21 cellular contexts compared by ENCODE assay signal in the genomic region with DNA sequence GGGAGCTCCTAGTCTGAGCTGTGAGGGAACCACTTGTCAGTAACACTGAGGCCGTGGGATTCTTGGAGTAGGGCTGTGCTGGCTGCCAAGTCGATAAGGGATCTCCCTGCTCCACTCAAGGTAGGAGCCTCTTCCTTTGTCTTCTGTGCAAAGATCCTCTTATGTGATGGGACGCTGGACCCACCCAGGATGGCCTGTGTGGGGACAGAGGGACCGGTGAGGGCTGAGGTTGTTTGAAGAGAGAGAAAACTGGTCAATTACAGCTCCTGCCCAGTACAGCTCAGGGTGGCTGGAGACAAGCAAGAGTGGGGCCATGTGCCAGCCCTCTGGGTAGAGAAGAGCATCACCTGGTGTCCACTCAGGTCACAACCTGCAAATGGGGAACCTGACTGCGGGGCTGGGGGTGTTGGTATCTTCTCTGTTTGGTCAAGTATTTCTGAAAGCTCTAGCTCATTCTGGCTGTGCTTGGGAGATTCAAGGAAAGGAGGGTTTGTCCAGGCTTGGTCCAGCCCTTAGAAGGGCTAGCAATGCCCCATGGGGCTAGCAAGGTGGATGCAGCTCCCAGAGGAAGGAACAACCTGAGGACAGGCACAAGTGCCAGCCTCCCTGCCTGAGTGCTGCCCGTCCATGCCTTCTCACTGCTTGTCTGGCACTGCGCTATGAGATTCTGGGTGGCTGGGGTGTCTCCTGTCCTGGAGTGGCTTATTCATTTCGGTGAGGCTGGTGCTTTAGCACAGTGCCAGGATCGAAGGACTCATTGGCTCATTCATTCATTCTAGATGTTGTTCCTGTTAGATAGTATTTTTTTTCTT. TPM values are rescaled to one million over a fixed set of nuclear protein-coding genes. Genes with fewer than 3 reads are reported as not detected.
"Had no signal": no experiment of that assay in that cellular context is flagged by ENCODE, and none has a peak within 500 bp of the region (broad histone marks: within the 10 kb centered on the region; RNA-seq: fewer than 3 reads in every experiment).

No MANE protein-coding gene starts in this region.

- H3K9me3 ChIP-seq: mucosa of descending colon, SK-N-SH, tibial nerve, uterus had no signal

- H3K4me2 ChIP-seq: SK-N-SH had no signal

- H3K9ac ChIP-seq: SK-N-SH had no signal

- DNase-seq: activated CD4-positive, alpha-beta T cell treated with anti-CD3 and anti-CD28 coated beads, Interleukin-2, amount 10 ng/mL, durations not matched to agents 24 days and 14 days; activated CD8-positive, alpha-beta memory T cell treated with anti-CD3 and anti-CD28 coated beads, Interleukin-2, amount 50 U/mL, for 4 hours; activated gamma-delta T cell; activated T-cell treated with anti-CD3 and anti-CD28 coated beads, Interleukin-2, amount 50 U/mL, for 48 hours; foreskin keratinocyte; mesenchymal stem cell; naive B cell; nucleus accumbens; SK-N-SH; stimulated activated CD4-positive, alpha-beta T cell treated with anti-CD3 and anti-CD28 coated beads, Interleukin-12 subunit alpha, Interleukin-12 subunit beta, amount 100 ng/mL, for 4 hours; stimulated activated CD4-positive, alpha-beta T cell treated with anti-CD3 and anti-CD28 coated beads, Interleukin-2, amount 100 ng/mL, for 24 hours; stimulated activated naive CD8-positive, alpha-beta T cell treated with anti-CD3 and anti-CD28 coated beads, Interleukin-15, Interleukin-2, amounts not matched to agents 100 U/mL and 50 U/mL, for 24 hours; substantia nigra; T-cell; uterus had no signal

- H3K4me3 ChIP-seq: dorsolateral prefrontal cortex, mucosa of descending colon, tibial nerve, uterus had no signal

- H3K27ac ChIP-seq: dorsolateral prefrontal cortex, epithelial cell of prostate, foreskin keratinocyte, tibial nerve, uterus had no signal

- H3K36me3 ChIP-seq: uterus had no signal

- H3K27me3 ChIP-seq: dorsolateral prefrontal cortex, foreskin keratinocyte, tibial nerve, uterus had no signal

- ATAC-seq: foreskin keratinocyte; mucosa of descending colon; stimulated activated naive CD8-positive, alpha-beta T cell treated with anti-CD3 and anti-CD28 coated beads, Interleukin-15, Interleukin-2, amounts not matched to agents 100 U/mL and 50 U/mL, for 24 hours; T-cell had no signal

- H3K4me1 ChIP-seq: tibial nerve, uterus had no signal

RNA-seq across cellular contexts. Expression of a gene that starts 54.1 kb away (rescaled TPM):
- total RNA-seq: activated CD4-positive, alpha-beta T cell treated with anti-CD3 and anti-CD28 coated beads, Interleukin-2, amount 10 ng/mL, durations not matched to agents 24 days and 14 days; foreskin keratinocyte; mucosa of descending colon; renal cortical epithelial cell had no signal
- polyA plus RNA-seq: fibroblast of lung, SK-N-SH had no signal
